Comparison of ENCODE assay signal across 11 cellular contexts in genomic region chr7:50315193-50315592, GRCh38. TPM values are rescaled to one million over a fixed set of nuclear protein-coding genes. Genes with fewer than 3 reads are reported as not detected.
DNase-seq lines count a peak whose midpoint lies in the region; ATAC-seq and TF ChIP-seq lines count a peak whose summit lies in the region.
"Had no signal": no experiment of that assay in that cellular context is flagged by ENCODE, and none has a peak within 500 bp of the region (broad histone marks: within the 10 kb centered on the region; RNA-seq: fewer than 3 reads in every experiment).

No MANE protein-coding gene starts in this region.

- H3K9me3 ChIP-seq in DOHH2 (ENCODE audit: control insufficient read depth, insufficient read depth, low read length) = no peaks in the 10 kb centered on the region
- H3K9me3 ChIP-seq in OCI-LY1 (ENCODE audit: low read length) = no peaks in the 10 kb centered on the region
- no peaks in the 10 kb centered on the region for H3K9me3 ChIP-seq in colonic mucosa
- H3K9me3 ChIP-seq in neuronal stem cell (replicated peaks in 1 of 2; ENCODE audit: control insufficient read depth in 2 of 2, insufficient read depth in 1 of 2, low read depth in 1 of 2, low read length in 2 of 2) = no peaks in the 10 kb centered on the region
- no peaks in the 10 kb centered on the region for H3K9me3 ChIP-seq in hepatocyte (ENCODE audit: low read depth)
- H3K9me3 ChIP-seq: breast epithelium had no signal

- H2BK5ac ChIP-seq in neuronal stem cell (ENCODE audit: low read length) = no peak overlapping the region

- peaks cover 80% of the 10 kb centered on the region for H3K4me1 ChIP-seq in DOHH2 (ENCODE audit: control insufficient read depth, low read length)
- peaks cover 86% of the 10 kb centered on the region for H3K4me1 ChIP-seq in OCI-LY1 (ENCODE audit: insufficient read depth, low read length, severe bottlenecking)
- no peaks in the 10 kb centered on the region for H3K4me1 ChIP-seq in colonic mucosa
- peaks cover 15 to 33% of the 10 kb centered on the region in 2 donors for H3K4me1 ChIP-seq in neuronal stem cell (ENCODE audit: control insufficient read depth in 2 of 2, insufficient read depth in 1 of 2, low read depth in 1 of 2, low read length in 2 of 2)
- H3K4me1 ChIP-seq in hepatocyte (ENCODE audit: insufficient read depth) = no peaks in the 10 kb centered on the region
- H3K4me1 ChIP-seq: breast epithelium had no signal

- TF ChIP-seq CTCF in DOHH2 (IDR thresholded peaks at IDR 0.05; ENCODE audit: low read depth, low read length, poor library complexity, severe bottlenecking) = no peak
- TF ChIP-seq CTCF in OCI-LY1 (IDR thresholded peaks at IDR 0.05; ENCODE audit: low read length) = no peak
- TF ChIP-seq CTCF in colonic mucosa (IDR thresholded peaks at IDR 0.05) = no peak
- TF ChIP-seq CTCF in hepatocyte (IDR thresholded peaks at IDR 0.05; ENCODE audit: poor library complexity) = no peak

- no peaks in the 10 kb centered on the region for H3K79me1 ChIP-seq in neuronal stem cell (ENCODE audit: low read depth, low read length)

- peak overlapping the region; percentile 66 for H3K9ac ChIP-seq in OCI-LY1 (ENCODE audit: low read length)
- H3K9ac ChIP-seq in colonic mucosa (ENCODE audit: low read depth in 2 of 2, low read length in 2 of 2) = peak overlapping the region in 1 of 2 donors; percentile 26
- no peak overlapping the region for H3K9ac ChIP-seq in neuronal stem cell (ENCODE audit: low read depth, low read length, poor library complexity)

- H2AFZ ChIP-seq in OCI-LY1 (ENCODE audit: low read length) (no peak overlapping the region), neuronal stem cell (ENCODE audit: low read length) (peak overlapping the region; percentile 78), hepatocyte (no peak overlapping the region)

- H2AK5ac ChIP-seq in neuronal stem cell (ENCODE audit: low read depth, low read length) = no peak overlapping the region

- no peak overlapping the region for H3K23ac ChIP-seq in neuronal stem cell (ENCODE audit: low read depth, low read length, poor library complexity)

- H4K20me1 ChIP-seq in DOHH2 (ENCODE audit: control insufficient read depth, insufficient read depth, low read depth, low read length) = peaks cover 58% of the 10 kb centered on the region
- H4K20me1 ChIP-seq in OCI-LY1 (ENCODE audit: insufficient read depth, low read length) = no peaks in the 10 kb centered on the region; the same call in 1 of the 2 replicates
- no peaks in the 10 kb centered on the region for H4K20me1 ChIP-seq in hepatocyte (ENCODE audit: insufficient read depth, poor library complexity, severe bottlenecking)

- H3K4me3 ChIP-seq in DOHH2 (ENCODE audit: low read length) (peak overlapping the region; percentile 91), OCI-LY1 (ENCODE audit: low read depth, low read length, poor library complexity, severe bottlenecking) (peak overlapping the region; percentile 74), colonic mucosa (no peak overlapping the region), neuronal stem cell (ENCODE audit: low read length in 2 of 2) (no peak overlapping the region), hepatocyte (no peak overlapping the region)
- H3K4me3 ChIP-seq: breast epithelium had no signal

- ATAC-seq in GM18868 (IDR thresholded peaks at IDR 0.05; ENCODE audit: unreplicated experiment) = no peak

- H4K91ac ChIP-seq in neuronal stem cell (ENCODE audit: low read depth, low read length, poor library complexity) = no peak overlapping the region

- H3K14ac ChIP-seq in neuronal stem cell (ENCODE audit: low read length) = no peak overlapping the region

- H4K8ac ChIP-seq in neuronal stem cell (ENCODE audit: low read depth, low read length) = no peak overlapping the region

- H3K36me3 ChIP-seq in DOHH2 (ENCODE audit: control insufficient read depth, low read length) = peaks cover 97% of the 10 kb centered on the region
- H3K36me3 ChIP-seq in OCI-LY1 (ENCODE audit: insufficient read depth, low read length) = peaks cover 82% of the 10 kb centered on the region
- H3K36me3 ChIP-seq in colonic mucosa = no peaks in the 10 kb centered on the region
- no peaks in the 10 kb centered on the region for H3K36me3 ChIP-seq in neuronal stem cell (replicated peaks in 1 of 2; ENCODE audit: control insufficient read depth in 2 of 2, insufficient read depth in 2 of 2, low read length in 2 of 2)
- H3K36me3 ChIP-seq in hepatocyte (replicated peaks; ENCODE audit: insufficient read depth, low read depth) = no peaks in the 10 kb centered on the region
- H3K36me3 ChIP-seq: breast epithelium had no signal

- intact Hi-C loops in colonic mucosa (cut with DNase I) = no loop called here

- H3K27me3 ChIP-seq in DOHH2 (ENCODE audit: control insufficient read depth, low read length) (no peaks in the 10 kb centered on the region), OCI-LY1 (ENCODE audit: insufficient read depth, low read length) (no peaks in the 10 kb centered on the region), colonic mucosa (no peaks in the 10 kb centered on the region), neuronal stem cell (ENCODE audit: control insufficient read depth in 3 of 3, insufficient read depth in 3 of 3, low read depth in 1 of 3, low read length in 3 of 3) (no peaks in the 10 kb centered on the region), hepatocyte (peaks cover 34% of the 10 kb centered on the region)

- H2BK120ac ChIP-seq in neuronal stem cell (ENCODE audit: low read depth, low read length) = no peak overlapping the region

- H3K79me2 ChIP-seq in DOHH2 (ENCODE audit: control insufficient read depth, low read length) (peaks cover 99% of the 10 kb centered on the region), OCI-LY1 (ENCODE audit: insufficient read depth, low read length) (peaks cover 99% of the 10 kb centered on the region), hepatocyte (no peaks in the 10 kb centered on the region)

- no CpG with 5 or more reads among the region's 3 CpGs for whole genome bisulfite sequencing in neuronal stem cell (ENCODE audit: extremely low coverage in 2 of 2, insufficient read length in 2 of 2, insufficient replicate concordance in 1 of 2), 2 donors
- 60% methylated on average over 3 of the region's 3 CpGs for WGBS in hepatocyte (ENCODE audit: low lambda C conversion rate, missing lambda C conversion rate)

- DNase-seq in colonic mucosa (no peak), neuronal stem cell (ENCODE audit: low spot score) (no peak), iPS-NIHi7 (ENCODE audit: extremely low spot score) (no peak), hepatocyte (ENCODE audit: low spot score) (no peak)
- DNase-seq in stimulated activated CD8-positive, alpha-beta memory T cell treated with anti-CD3 and anti-CD28 coated beads, Interleukin-4, amount 100 ng/mL, for 48 hours = no peak
- DNase-seq: hypothalamus, NCI-H1105 treated with DMSO at 0.1 percent for 48 hours had no signal

- no peak overlapping the region for H3K18ac ChIP-seq in neuronal stem cell (ENCODE audit: low read length)

- no peak overlapping the region for H2BK15ac ChIP-seq in neuronal stem cell (ENCODE audit: low read length)

- H3K4me2 ChIP-seq in DOHH2 (ENCODE audit: low read length) = peak overlapping the region; percentile 80
- peak overlapping the region; percentile 81 for H3K4me2 ChIP-seq in OCI-LY1 (ENCODE audit: low read length)
- H3K4me2 ChIP-seq in neuronal stem cell (ENCODE audit: insufficient read depth, low read length, poor library complexity, severe bottlenecking) = no peak overlapping the region
- H3K4me2 ChIP-seq in hepatocyte = no peak overlapping the region

- H3F3A ChIP-seq in DOHH2 (ENCODE audit: control insufficient read depth, insufficient read depth) (peaks cover 26% of the 10 kb centered on the region), OCI-LY1 (ENCODE audit: insufficient read depth, low read length) (no peaks in the 10 kb centered on the region)

- H3K4ac ChIP-seq in neuronal stem cell (ENCODE audit: low read length) = no peak overlapping the region

- no peak overlapping the region for H2BK12ac ChIP-seq in neuronal stem cell (ENCODE audit: low read length)

- H3K9me2 ChIP-seq in DOHH2 (replicated peaks; ENCODE audit: control insufficient read depth, low read length) (no peaks in the 10 kb centered on the region), OCI-LY1 (ENCODE audit: low read depth, low read length) (no peaks in the 10 kb centered on the region), hepatocyte (replicated peaks; ENCODE audit: insufficient read depth) (no peaks in the 10 kb centered on the region)

- H3K27ac ChIP-seq in DOHH2 (ENCODE audit: low read depth, low read length) (peak overlapping the region; percentile 17), OCI-LY1 (ENCODE audit: low read depth, low read length, poor library complexity, severe bottlenecking) (peak overlapping the region; percentile 75), colonic mucosa (peak overlapping the region; percentile 43), neuronal stem cell (replicated peaks; ENCODE audit: low read length) (no peak overlapping the region), hepatocyte (no peak overlapping the region)

RNA-seq across cellular contexts. Expression of gene IKZF1, which starts 10.7 kb away (rescaled TPM):
- total RNA-seq in colonic mucosa (1 to 10 TPM; 4.9 to 5.6 TPM), hepatocyte (0.16 and 0.47 TPM in 2 replicates)
- polyA plus RNA-seq in neuronal stem cell (2013, experiment 1 of 2) = 0.61 TPM
- 0.66 TPM for polyA plus RNA-seq in neuronal stem cell (2013, experiment 2 of 2)
- 0.16 and 0.52 TPM in 2 replicates for polyA plus RNA-seq in hepatocyte

Comparison
In these comparisons a context has a peak if more than half of its experiments do, and no peak if none do; other contexts are left out.
1. H3K27ac ChIP-seq: peak in DOHH2 (single experiment), OCI-LY1 (single experiment) and colonic mucosa (single experiment); none in neuronal stem cell (single experiment) and hepatocyte (single experiment).
2. H3K4me2 ChIP-seq: peak in DOHH2 (single experiment) and OCI-LY1 (single experiment); none in neuronal stem cell (single experiment) and hepatocyte (single experiment).
3. H3K4me3 ChIP-seq: peak in DOHH2 (single experiment) and OCI-LY1 (single experiment); none in colonic mucosa (single experiment), neuronal stem cell (0 of 2) and hepatocyte (single experiment).